ENCODE assay signal across 23 cellular contexts in genomic region chr18:45891806-45892205, GRCh38.
A peak's percentile ranks its signal among the peaks of the same experiment; 100 is the strongest.
DNase-seq lines count a peak whose midpoint lies in the region; ATAC-seq and TF ChIP-seq lines count a peak whose summit lies in the region.
"Had no signal": no experiment of that assay in that cellular context is flagged by ENCODE, and none has a peak within 500 bp of the region (broad histone marks: within the 10 kb centered on the region; RNA-seq: fewer than 3 reads in every experiment).

No MANE protein-coding gene starts in this region.

- H3K27me3 ChIP-seq in CD8-positive, alpha-beta T cell (ENCODE audit: insufficient read depth, low read length), result no peaks in the 10 kb centered on the region
- H3K27me3 ChIP-seq in CD8-positive, alpha-beta memory T cell (ENCODE audit: insufficient read depth, low read length, poor library complexity, severe bottlenecking), result no peaks in the 10 kb centered on the region

- H3K36me3 ChIP-seq in CD8-positive, alpha-beta T cell (ENCODE audit: insufficient read depth, low read length), result peaks cover 15% of the 10 kb centered on the region
- peaks cover 17% of the 10 kb centered on the region for H3K36me3 ChIP-seq in CD8-positive, alpha-beta memory T cell (ENCODE audit: insufficient read depth, low read length)
- H3K36me3 ChIP-seq in mesodermal cell (ENCODE audit: control insufficient read depth, insufficient read depth, low read length), result peaks cover 39% of the 10 kb centered on the region

- no peak for DNase-seq in CD8-positive, alpha-beta T cell
- no peak for DNase-seq in CD8-positive, alpha-beta memory T cell
- DNase-seq in dermis microvascular lymphatic vessel endothelial cell (ENCODE audit: low read depth in 2 of 2) (peak; percentile 54 to 58), SIG-M5 (lab: John Stamatoyannopoulos, UW) (no peak), RWPE1 (ENCODE audit: low spot score) (no peak)
- no peak for DNase-seq in activated CD8-positive, alpha-beta T cell treated with anti-CD3 and anti-CD28 coated beads, Interleukin-2, amount 10 ng/mL, durations not matched to agents 7 days and 5 days
- DNase-seq: C1 segment of cervical spinal cord; Calu3; CD4-positive, alpha-beta memory T cell; DMS79 treated with DMSO at 0.1 percent for 48 hours; GF-D8; GOT3; HCEC 1CT; NCI-H1048; NCI-H1417; NCI-H1694; NCI-H2029 treated with DMSO at 0.1 percent for 48 hours; NCI-H526 treated with DMSO at 0.1 percent for 48 hours; PC-9; SK-N-SH had no signal

- CTCF ChIA-PET in CD8-positive, alpha-beta T cell (lab: Charles Lee), result interaction anchor here (2.4 kb wide), 1 partner anchor 11 kb away, joined by 12 read pairs; no protein-coding TSS in a partner anchor
- CTCF ChIA-PET in CD8-positive, alpha-beta memory T cell (lab: Charles Lee), result no interaction called here
- CTCF ChIA-PET in RWPE1 (lab: Yijun Ruan, JAX), result no interaction called here
- CTCF ChIA-PET in activated CD8-positive, alpha-beta T cell treated with anti-CD3 and anti-CD28 coated beads, Interleukin-2, amount 10 ng/mL, durations not matched to agents 7 days and 5 days (lab: Charles Lee), result no interaction called here

- H3K27ac Mint-ChIP-seq in CD8-positive, alpha-beta T cell, result peak overlapping the region; percentile 16
- H3K27ac Mint-ChIP-seq in CD8-positive, alpha-beta memory T cell, result peak overlapping the region in 5 of 8 donors; percentile 24 to 74 (median 69)
- no peak overlapping the region for H3K27ac Mint-ChIP-seq in activated CD8-positive, alpha-beta T cell treated with anti-CD3 and anti-CD28 coated beads, Interleukin-2, amount 10 ng/mL, durations not matched to agents 7 days and 5 days
- H3K27ac Mint-ChIP-seq: IgD-negative memory B cell had no signal

- no peaks in the 10 kb centered on the region for H3K9me3 ChIP-seq in CD8-positive, alpha-beta T cell (ENCODE audit: low read length)
- H3K9me3 ChIP-seq in CD8-positive, alpha-beta memory T cell (ENCODE audit: low read length), result no peaks in the 10 kb centered on the region
- H3K9me3 ChIP-seq in mesodermal cell (ENCODE audit: control insufficient read depth, low read length), result no peaks in the 10 kb centered on the region
- H3K9me3 ChIP-seq: SK-N-SH had no signal

- POLR2A ChIA-PET in CD8-positive, alpha-beta T cell (lab: Charles Lee), result no interaction called here
- POLR2A ChIA-PET in CD8-positive, alpha-beta memory T cell (lab: Charles Lee), result no interaction called here
- POLR2A ChIA-PET in RWPE1 (lab: Yijun Ruan, JAX; ENCODE audit: low non-redundant PET), result no interaction called here
- POLR2A ChIA-PET in activated CD8-positive, alpha-beta T cell treated with anti-CD3 and anti-CD28 coated beads, Interleukin-2, amount 10 ng/mL, durations not matched to agents 7 days and 5 days (lab: Charles Lee), result no interaction called here

- peaks cover 70% of the 10 kb centered on the region for H3K36me3 Mint-ChIP-seq in CD8-positive, alpha-beta T cell
- peaks cover 0 to 76% (median 26%) of the 10 kb centered on the region in 3 donors for H3K36me3 Mint-ChIP-seq in CD8-positive, alpha-beta memory T cell
- H3K36me3 Mint-ChIP-seq in activated CD8-positive, alpha-beta T cell treated with anti-CD3 and anti-CD28 coated beads, Interleukin-2, amount 10 ng/mL, durations not matched to agents 7 days and 5 days (ENCODE audit: low read depth), result peaks cover 19% of the 10 kb centered on the region

- no peak overlapping the region for H3K4me3 ChIP-seq in CD8-positive, alpha-beta T cell (ENCODE audit: low read depth, low read length)
- no peak overlapping the region for H3K4me3 ChIP-seq in CD8-positive, alpha-beta memory T cell (ENCODE audit: low read length)
- no peak overlapping the region for H3K4me3 ChIP-seq in mesodermal cell (ENCODE audit: extremely low read depth, insufficient read depth, low read length, poor library complexity, severe bottlenecking)
- H3K4me3 ChIP-seq: PC-9 had no signal

- no peak overlapping the region for H3K27ac ChIP-seq in CD8-positive, alpha-beta T cell (ENCODE audit: low read depth, low read length)
- no peak overlapping the region for H3K27ac ChIP-seq in CD8-positive, alpha-beta memory T cell (ENCODE audit: low read depth, low read length)
- H3K27ac ChIP-seq in mesodermal cell (ENCODE audit: low read depth, low read length, severe bottlenecking) (peak overlapping the region; percentile 8), RWPE1 (no peak overlapping the region)
- H3K27ac ChIP-seq: KMS-11, PC-9 had no signal

- no peak overlapping the region for H3K4me3 Mint-ChIP-seq in CD8-positive, alpha-beta T cell
- no peak overlapping the region for H3K4me3 Mint-ChIP-seq in CD8-positive, alpha-beta memory T cell
- H3K4me3 Mint-ChIP-seq in activated CD8-positive, alpha-beta T cell treated with anti-CD3 and anti-CD28 coated beads, Interleukin-2, amount 10 ng/mL, durations not matched to agents 7 days and 5 days, result no peak overlapping the region
- H3K4me3 Mint-ChIP-seq: CD4-positive, alpha-beta memory T cell; IgD-negative memory B cell had no signal

- ATAC-seq in CD8-positive, alpha-beta T cell, result no peak
- no peak for ATAC-seq in activated CD8-positive, alpha-beta T cell treated with anti-CD3 and anti-CD28 coated beads, Interleukin-2, amount 10 ng/mL, durations not matched to agents 7 days and 5 days

- no peaks in the 10 kb centered on the region for H3K27me3 Mint-ChIP-seq in CD8-positive, alpha-beta T cell (ENCODE audit: low read depth)
- no peaks in the 10 kb centered on the region for H3K27me3 Mint-ChIP-seq in CD8-positive, alpha-beta memory T cell
- H3K27me3 Mint-ChIP-seq in activated CD8-positive, alpha-beta T cell treated with anti-CD3 and anti-CD28 coated beads, Interleukin-2, amount 10 ng/mL, durations not matched to agents 7 days and 5 days (ENCODE audit: low read depth), result no peaks in the 10 kb centered on the region
- H3K27me3 Mint-ChIP-seq: CD4-positive, alpha-beta memory T cell; IgD-negative memory B cell had no signal

- WGBS in mesodermal cell (ENCODE audit: insufficient coverage in 2 of 2), 2 experiments, result no CpG with 5 or more reads among the region's 2 CpGs

- no peaks in the 10 kb centered on the region for H3K9me3 Mint-ChIP-seq in CD8-positive, alpha-beta T cell
- no peaks in the 10 kb centered on the region for H3K9me3 Mint-ChIP-seq in CD8-positive, alpha-beta memory T cell
- no peaks in the 10 kb centered on the region for H3K9me3 Mint-ChIP-seq in activated CD8-positive, alpha-beta T cell treated with anti-CD3 and anti-CD28 coated beads, Interleukin-2, amount 10 ng/mL, durations not matched to agents 7 days and 5 days (ENCODE audit: insufficient read depth)
- H3K9me3 Mint-ChIP-seq: CD4-positive, alpha-beta memory T cell; IgD-negative memory B cell had no signal

- no peaks in the 10 kb centered on the region for H3K4me1 ChIP-seq in CD8-positive, alpha-beta T cell (ENCODE audit: insufficient read depth, low read length)
- H3K4me1 ChIP-seq in CD8-positive, alpha-beta memory T cell (ENCODE audit: insufficient read depth, low read length), result no peaks in the 10 kb centered on the region
- peaks cover 11% of the 10 kb centered on the region for H3K4me1 ChIP-seq in mesodermal cell (ENCODE audit: control insufficient read depth, insufficient read depth, low read length, poor library complexity, severe bottlenecking)

- peaks cover 3% of the 10 kb centered on the region for H3K4me1 Mint-ChIP-seq in CD8-positive, alpha-beta T cell (ENCODE audit: low read depth)
- peaks cover 6 to 11% (median 8%) of the 10 kb centered on the region in 3 donors for H3K4me1 Mint-ChIP-seq in CD8-positive, alpha-beta memory T cell
- H3K4me1 Mint-ChIP-seq in activated CD8-positive, alpha-beta T cell treated with anti-CD3 and anti-CD28 coated beads, Interleukin-2, amount 10 ng/mL, durations not matched to agents 7 days and 5 days (ENCODE audit: low read depth), result no peaks in the 10 kb centered on the region

- intact Hi-C loops in CD8-positive, alpha-beta T cell (cut with DNase I, micrococcal nuclease), result no loop called here

- no peak for TF ChIP-seq CTCF in CD8-positive, alpha-beta T cell (IDR thresholded peaks at IDR 0.05)
- TF ChIP-seq CTCF in RWPE1 (conservative IDR thresholded peaks at IDR 0.05; ENCODE audit: low read depth), result no peak

Comparison
In these comparisons a context has a peak if more than half of its experiments do, and no peak if none do; other contexts are left out.
1. DNase-seq: peak in dermis microvascular lymphatic vessel endothelial cell (2 of 2); none in CD8-positive, alpha-beta T cell (0 of 7), CD8-positive, alpha-beta memory T cell (0 of 5), SIG-M5 (single experiment), RWPE1 (single experiment) and activated CD8-positive, alpha-beta T cell treated with anti-CD3 and anti-CD28 coated beads, Interleukin-2, amount 10 ng/mL, durations not matched to agents 7 days and 5 days (single experiment).